ENCODE assay signal across 11 cellular contexts in genomic region chr12:55909513-55909884, GRCh38. TPM values are rescaled to one million over a fixed set of nuclear protein-coding genes. Genes with fewer than 3 reads are reported as not detected.
DNase-seq lines count a peak whose midpoint lies in the region; ATAC-seq and TF ChIP-seq lines count a peak whose summit lies in the region.
"Had no signal": no experiment of that assay in that cellular context is flagged by ENCODE, and none has a peak within 500 bp of the region (broad histone marks: within the 10 kb centered on the region; RNA-seq: fewer than 3 reads in every experiment).

No MANE protein-coding gene starts in this region.

- H3K27ac ChIP-seq in cardiac muscle cell (peak overlapping the region; percentile 57), right atrium auricular region (no peak overlapping the region), neuronal stem cell (replicated peaks; ENCODE audit: low read length) (no peak overlapping the region)

- no peak overlapping the region for H2BK15ac ChIP-seq in neuronal stem cell (ENCODE audit: low read length)

- no peak overlapping the region for H2BK12ac ChIP-seq in neuronal stem cell (ENCODE audit: low read length)

- H3K18ac ChIP-seq in neuronal stem cell (ENCODE audit: low read length): no peak overlapping the region

- H2AK5ac ChIP-seq in neuronal stem cell (ENCODE audit: low read depth, low read length): no peak overlapping the region

- H3K4ac ChIP-seq in neuronal stem cell (ENCODE audit: low read length): no peak overlapping the region

- no peak overlapping the region for H2BK120ac ChIP-seq in neuronal stem cell (ENCODE audit: low read depth, low read length)

- no peak overlapping the region for H4K91ac ChIP-seq in neuronal stem cell (ENCODE audit: low read depth, low read length, poor library complexity)

- H3K4me3 ChIP-seq in cardiac muscle cell (no peak overlapping the region), right atrium auricular region (no peak overlapping the region), neuronal stem cell (ENCODE audit: low read length in 2 of 2) (no peak overlapping the region)
- H3K4me3 ChIP-seq: GM12878 had no signal

- no peak overlapping the region for H2AFZ ChIP-seq in neuronal stem cell (ENCODE audit: low read length)

- no peak for DNase-seq in cardiac muscle cell (ENCODE audit: low read depth in 1 of 2, low spot score in 1 of 2)
- no peak for DNase-seq in right atrium auricular region (ENCODE audit: low spot score)
- DNase-seq in left lobe of liver (ENCODE audit: low spot score): no peak
- no peak for DNase-seq in medulla oblongata (ENCODE audit: extremely low spot score)
- no peak for DNase-seq in neuronal stem cell (ENCODE audit: low spot score)
- DNase-seq: activated CD4-positive, alpha-beta T cell treated with anti-CD3 and anti-CD28 coated beads, Interleukin-2, amount 10 ng/mL, durations not matched to agents 7 days and 5 days; MV-4-11; NCI-H2227 treated with DMSO at 0.1 percent for 48 hours had no signal

- TF ChIP-seq CTCF in cardiac muscle cell (IDR thresholded peaks at IDR 0.05; ENCODE audit: low read depth, low read length): no peak
- TF ChIP-seq CTCF in right atrium auricular region (IDR thresholded peaks at IDR 0.05): no peak

- no peak overlapping the region for H3K4me2 ChIP-seq in neuronal stem cell (ENCODE audit: insufficient read depth, low read length, poor library complexity, severe bottlenecking)

- H3K9ac ChIP-seq in neuronal stem cell (ENCODE audit: low read depth, low read length, poor library complexity): no peak overlapping the region

- WGBS in neuronal stem cell (ENCODE audit: extremely low coverage in 2 of 2, insufficient read length in 2 of 2, insufficient replicate concordance in 1 of 2), 2 donors: no CpG with 5 or more reads among the region's 2 CpGs

- no peak overlapping the region for H4K8ac ChIP-seq in neuronal stem cell (ENCODE audit: low read depth, low read length)

- no peak overlapping the region for H3K23ac ChIP-seq in neuronal stem cell (ENCODE audit: low read depth, low read length, poor library complexity)

- peak; percentile 76 for ATAC-seq in left lobe of liver
- no peak for ATAC-seq in GM21423 (IDR thresholded peaks at IDR 0.05; ENCODE audit: unreplicated experiment)
- ATAC-seq: GM12878 had no signal

- no peaks in the 10 kb centered on the region for H3K9me3 ChIP-seq in cardiac muscle cell (ENCODE audit: low read depth)
- H3K9me3 ChIP-seq in right atrium auricular region: no peaks in the 10 kb centered on the region
- H3K9me3 ChIP-seq in neuronal stem cell (replicated peaks in 1 of 2; ENCODE audit: control insufficient read depth in 2 of 2, insufficient read depth in 1 of 2, low read depth in 1 of 2, low read length in 2 of 2): no peaks in the 10 kb centered on the region

- H3K36me3 ChIP-seq in cardiac muscle cell (no peaks in the 10 kb centered on the region), right atrium auricular region (peaks cover 4% of the 10 kb centered on the region), neuronal stem cell (replicated peaks in 1 of 2; ENCODE audit: control insufficient read depth in 2 of 2, insufficient read depth in 2 of 2, low read length in 2 of 2) (peaks cover 0 to 28% of the 10 kb centered on the region in 2 donors)

- no peak overlapping the region for H2BK5ac ChIP-seq in neuronal stem cell (ENCODE audit: low read length)

- H3K79me1 ChIP-seq in neuronal stem cell (ENCODE audit: low read depth, low read length): peaks cover 1% of the 10 kb centered on the region

- no peak overlapping the region for H3K14ac ChIP-seq in neuronal stem cell (ENCODE audit: low read length)

- H3K27me3 ChIP-seq in cardiac muscle cell (no peaks in the 10 kb centered on the region), right atrium auricular region (no peaks in the 10 kb centered on the region), neuronal stem cell (ENCODE audit: control insufficient read depth in 3 of 3, insufficient read depth in 3 of 3, low read depth in 1 of 3, low read length in 3 of 3) (no peaks in the 10 kb centered on the region)

- H3K4me1 ChIP-seq in cardiac muscle cell (ENCODE audit: low read depth): peaks cover 26% of the 10 kb centered on the region
- peaks cover 0 to 12% of the 10 kb centered on the region in 2 donors for H3K4me1 ChIP-seq in right atrium auricular region
- peaks cover 2 to 5% of the 10 kb centered on the region in 2 donors for H3K4me1 ChIP-seq in neuronal stem cell (ENCODE audit: control insufficient read depth in 2 of 2, insufficient read depth in 1 of 2, low read depth in 1 of 2, low read length in 2 of 2)

RNA-seq across cellular contexts. Expression of gene PYM1, which starts 18.2 kb away (rescaled TPM):
- total RNA-seq in cardiac muscle cell: 55.3 and 56.3 TPM in 2 replicates
- 63.2 and 82.9 TPM in 2 replicates for polyA plus RNA-seq in cardiac muscle cell
- 10 to 100 TPM; 17.6 to 20.6 TPM for total RNA-seq in right atrium auricular region
- 16.5 TPM for total RNA-seq in left lobe of liver
- polyA plus RNA-seq in neuronal stem cell (2013, experiment 1 of 2): 50.0 TPM
- polyA plus RNA-seq in neuronal stem cell (2013, experiment 2 of 2): 49.6 TPM

RNA-seq across cellular contexts. Expression of gene DGKA, which starts 21.5 kb away (rescaled TPM):
- total RNA-seq in cardiac muscle cell (18.3 and 28.6 TPM in 2 replicates), right atrium auricular region (10 to 100 TPM in 1 of 2 donors, 1 to 10 TPM in 1; 7.3 to 22.8 TPM), left lobe of liver (4.9 TPM)
- 34.4 and 46.6 TPM in 2 replicates for polyA plus RNA-seq in cardiac muscle cell
- 11.5 TPM for polyA plus RNA-seq in neuronal stem cell (2013, experiment 1 of 2)
- polyA plus RNA-seq in neuronal stem cell (2013, experiment 2 of 2): 10.1 TPM

RNA-seq across cellular contexts. Expression of gene PMEL, which starts 56.3 kb away (rescaled TPM):
- total RNA-seq in cardiac muscle cell: 9.0 and 11.3 TPM in 2 replicates
- polyA plus RNA-seq in cardiac muscle cell: 15.5 and 15.7 TPM in 2 replicates
- total RNA-seq in right atrium auricular region: 1 to 10 TPM in 1 of 2 donors, under 1 TPM in 1; 0.67 to 1.1 TPM
- total RNA-seq in left lobe of liver: 5.4 TPM
- polyA plus RNA-seq in neuronal stem cell (2013, experiment 1 of 2): 298 TPM
- 291 TPM for polyA plus RNA-seq in neuronal stem cell (2013, experiment 2 of 2)
- total RNA-seq: T-helper 1 cell treated with Interleukin-12 subunit alpha and Interleukin-12 subunit beta and Interleukin-4 antibody, amounts not matched to agents 30 ng/mL and 1 ng/mL, for 36 hours had no signal

RNA-seq across cellular contexts. Expression of gene CDK2, which starts 57.1 kb away (rescaled TPM):
- total RNA-seq in cardiac muscle cell (31.3 and 31.4 TPM in 2 replicates), right atrium auricular region (10 to 100 TPM in 1 of 2 donors, 1 to 10 TPM in 1; 5.4 to 13.8 TPM), left lobe of liver (11.0 TPM)
- 33.9 and 40.8 TPM in 2 replicates for polyA plus RNA-seq in cardiac muscle cell
- 69.3 TPM for polyA plus RNA-seq in neuronal stem cell (2013, experiment 1 of 2)
- polyA plus RNA-seq in neuronal stem cell (2013, experiment 2 of 2): 71.8 TPM
